In the genomic region with DNA sequence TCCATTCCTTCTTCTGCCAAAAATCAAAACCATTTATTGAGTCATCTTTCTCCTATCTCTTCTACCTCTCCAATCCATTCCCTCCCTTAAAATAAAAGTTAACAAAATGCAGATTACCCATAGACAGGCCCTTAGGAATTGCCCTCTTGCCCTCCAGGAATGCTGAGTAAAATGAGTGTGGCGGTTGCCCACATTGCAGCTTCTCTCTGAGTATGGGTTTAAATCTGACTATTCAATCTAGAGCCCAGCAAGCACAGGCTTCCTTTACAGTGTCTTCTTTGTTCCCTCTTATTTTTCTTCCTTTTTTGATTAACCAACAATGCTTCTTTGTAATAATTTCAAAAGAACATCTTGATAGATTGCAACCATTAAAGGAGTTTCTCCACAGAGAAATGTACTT, we compare ENCODE assay signal across 1 cellular context.
TF ChIP-seq lines count a peak whose summit lies in the region.

No MANE protein-coding gene starts in this region.

TF ChIP-seq in SK-N-SH, 30 proteins besides CTCF, POLR2A, EP300 and RAD21 (continued from another document):
- TF ChIP-seq MXI1 (IDR thresholded peaks at IDR 0.05; ENCODE audit: low read depth, low read length) (no peak), FOXM1 (IDR thresholded peaks at IDR 0.05; ENCODE audit: low read depth) (no peak), TCF12 (IDR thresholded peaks at IDR 0.05) (no peak), CHD2 (IDR thresholded peaks at IDR 0.05; ENCODE audit: low read length, partially characterized antibody) (no peak), FOXJ3 (CRISPR knock-in tag; IDR thresholded peaks at IDR 0.05) (no peak)
- TF ChIP-seq, protein P1, sequence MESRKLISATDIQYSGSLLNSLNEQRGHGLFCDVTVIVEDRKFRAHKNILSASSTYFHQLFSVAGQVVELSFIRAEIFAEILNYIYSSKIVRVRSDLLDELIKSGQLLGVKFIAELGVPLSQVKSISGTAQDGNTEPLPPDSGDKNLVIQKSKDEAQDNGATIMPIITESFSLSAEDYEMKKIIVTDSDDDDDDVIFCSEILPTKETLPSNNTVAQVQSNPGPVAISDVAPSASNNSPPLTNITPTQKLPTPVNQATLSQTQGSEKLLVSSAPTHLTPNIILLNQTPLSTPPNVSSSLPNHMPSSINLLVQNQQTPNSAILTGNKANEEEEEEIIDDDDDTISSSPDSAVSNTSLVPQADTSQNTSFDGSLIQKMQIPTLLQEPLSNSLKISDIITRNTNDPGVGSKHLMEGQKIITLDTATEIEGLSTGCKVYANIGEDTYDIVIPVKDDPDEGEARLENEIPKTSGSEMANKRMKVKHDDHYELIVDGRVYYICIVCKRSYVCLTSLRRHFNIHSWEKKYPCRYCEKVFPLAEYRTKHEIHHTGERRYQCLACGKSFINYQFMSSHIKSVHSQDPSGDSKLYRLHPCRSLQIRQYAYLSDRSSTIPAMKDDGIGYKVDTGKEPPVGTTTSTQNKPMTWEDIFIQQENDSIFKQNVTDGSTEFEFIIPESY (IDR thresholded peaks at IDR 0.05; ENCODE audit: borderline replicate concordance, low read depth) = no peak
